Comparison of ENCODE assay signal across 29 cellular contexts in the genomic region with DNA sequence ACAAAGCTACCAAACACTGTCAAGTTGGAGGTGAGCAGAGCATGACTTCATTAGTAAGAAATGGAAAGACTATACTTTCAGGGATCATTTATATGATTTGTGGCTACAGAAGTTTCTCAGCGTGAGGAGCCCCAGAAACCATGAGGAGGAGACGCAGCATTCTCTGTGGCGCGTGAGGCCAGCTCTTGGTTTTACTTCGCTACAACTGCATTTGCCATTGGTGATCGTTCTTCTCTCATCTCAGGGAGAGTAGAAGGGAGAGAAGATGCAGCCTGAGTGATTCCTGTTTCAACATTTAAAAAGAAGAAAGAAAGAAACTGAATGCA.
"Had no signal": no experiment of that assay in that cellular context is flagged by ENCODE, and none has a peak within 500 bp of the region (broad histone marks: within the 10 kb centered on the region; RNA-seq: fewer than 3 reads in every experiment).

No MANE protein-coding gene starts in this region.

- FAIRE-seq: astrocyte, bronchial epithelial cell had no signal

- H3K27me3 ChIP-seq: brain microvascular endothelial cell, dorsolateral prefrontal cortex, esophagus squamous epithelium, gastroesophageal sphincter had no signal

- DNase-seq: activated CD4-positive, alpha-beta memory T cell treated with anti-CD3 and anti-CD28 coated beads for 36 hours; activated CD4-positive, alpha-beta T cell treated with anti-CD3 and anti-CD28 coated beads for 36 hours; activated CD4-positive, alpha-beta T cell treated with anti-CD3 and anti-CD28 coated beads, Interleukin-2, amount 10 ng/mL, durations not matched to agents 24 days and 14 days; activated CD4-positive, CD25-positive, alpha-beta regulatory T cell; activated CD4-positive, CD25-positive, alpha-beta regulatory T cell treated with anti-CD3 and anti-CD28 coated beads, Interleukin-2, amount 50 U/mL, for 72 hours; activated CD8-positive, alpha-beta memory T cell treated with anti-CD3 and anti-CD28 coated beads, Interleukin-2, amount 50 U/mL, for 48 hours; activated CD8-positive, alpha-beta T cell treated with anti-CD3 and anti-CD28 coated beads, Interleukin-2, amount 10 ng/mL, durations not matched to agents 7 days and 5 days; activated gamma-delta T cell; activated naive CD4-positive, alpha-beta T cell treated with anti-CD3 and anti-CD28 coated beads, Interleukin-2, amount 50 U/mL, for 16 hours; activated naive CD4-positive, alpha-beta T cell treated with Interleukin-2 at 50 U/mL for 16 hours; activated T-cell treated with anti-CD3 and anti-CD28 coated beads for 4 hours; activated T-cell treated with anti-CD3 and anti-CD28 coated beads, Interleukin-2, amount 50 U/mL, for 24 hours; activated T-cell treated with anti-CD3 and anti-CD28 coated beads, Interleukin-2, amount 50 U/mL, for 72 hours; amniotic stem cell; anterior cingulate cortex; brain microvascular endothelial cell; dorsolateral prefrontal cortex; effector memory CD4-positive, alpha-beta T cell; endodermal cell; esophagus squamous epithelium; foreskin melanocyte; T-helper 2 cell had no signal

- H3K36me3 ChIP-seq: brain microvascular endothelial cell, esophagus squamous epithelium, gastroesophageal sphincter had no signal

- H3K27me3 Mint-ChIP-seq: activated CD4-positive, alpha-beta memory T cell treated with anti-CD3 and anti-CD28 coated beads for 36 hours; activated naive CD8-positive, alpha-beta T cell; activated T-cell treated with anti-CD3 and anti-CD28 coated beads, Interleukin-2, amount 50 U/mL, for 24 hours had no signal

- H3K9me3 ChIP-seq: esophagus squamous epithelium had no signal

- ATAC-seq: activated CD4-positive, alpha-beta T cell treated with anti-CD3 and anti-CD28 coated beads for 36 hours; activated CD8-positive, alpha-beta T cell treated with anti-CD3 and anti-CD28 coated beads, Interleukin-2, amount 10 ng/mL, durations not matched to agents 7 days and 5 days; activated T-cell treated with anti-CD3 and anti-CD28 coated beads, Interleukin-2, amount 50 U/mL, for 72 hours; gastroesophageal sphincter had no signal

- H3K4me3 Mint-ChIP-seq: activated CD4-positive, alpha-beta memory T cell treated with anti-CD3 and anti-CD28 coated beads for 36 hours; activated CD4-positive, alpha-beta T cell treated with anti-CD3 and anti-CD28 coated beads for 36 hours; activated CD4-positive, alpha-beta T cell treated with anti-CD3 and anti-CD28 coated beads, Interleukin-2, amount 10 ng/mL, durations not matched to agents 24 days and 14 days; activated CD8-positive, alpha-beta T cell treated with anti-CD3 and anti-CD28 coated beads, Interleukin-2, amount 10 ng/mL, durations not matched to agents 7 days and 5 days; activated naive CD8-positive, alpha-beta T cell; activated T-cell treated with anti-CD3 and anti-CD28 coated beads, Interleukin-2, amount 50 U/mL, for 24 hours; activated T-cell treated with anti-CD3 and anti-CD28 coated beads, Interleukin-2, amount 50 U/mL, for 72 hours; central memory CD8-positive, alpha-beta T cell; dendritic cell treated with granulocyte-macrophage colony-stimulating factor and Interleukin-4, amounts not matched to agents 40 ng/mL and 50 ng/mL, for 4 days; endodermal cell had no signal

- H3K36me3 Mint-ChIP-seq: activated CD4-positive, alpha-beta memory T cell treated with anti-CD3 and anti-CD28 coated beads for 36 hours had no signal

- H3K4me3 ChIP-seq: coronary artery, dorsolateral prefrontal cortex, esophagus squamous epithelium, gastroesophageal sphincter had no signal

- H3K27ac Mint-ChIP-seq: activated CD4-positive, alpha-beta memory T cell treated with anti-CD3 and anti-CD28 coated beads for 36 hours; activated CD4-positive, alpha-beta T cell treated with anti-CD3 and anti-CD28 coated beads for 36 hours; activated CD4-positive, alpha-beta T cell treated with anti-CD3 and anti-CD28 coated beads, Interleukin-2, amount 10 ng/mL, durations not matched to agents 24 days and 14 days; activated CD8-positive, alpha-beta T cell treated with anti-CD3 and anti-CD28 coated beads, Interleukin-2, amount 10 ng/mL, durations not matched to agents 7 days and 5 days; activated naive CD8-positive, alpha-beta T cell; activated T-cell treated with anti-CD3 and anti-CD28 coated beads, Interleukin-2, amount 50 U/mL, for 24 hours; activated T-cell treated with anti-CD3 and anti-CD28 coated beads, Interleukin-2, amount 50 U/mL, for 72 hours; dendritic cell treated with granulocyte-macrophage colony-stimulating factor and Interleukin-4, amounts not matched to agents 40 ng/mL and 50 ng/mL, for 4 days; endodermal cell had no signal

- H3K9me3 Mint-ChIP-seq: activated CD4-positive, alpha-beta memory T cell treated with anti-CD3 and anti-CD28 coated beads for 36 hours; activated T-cell treated with anti-CD3 and anti-CD28 coated beads, Interleukin-2, amount 50 U/mL, for 24 hours; central memory CD8-positive, alpha-beta T cell had no signal

- H3K4me1 Mint-ChIP-seq: activated CD4-positive, alpha-beta T cell treated with anti-CD3 and anti-CD28 coated beads for 36 hours; central memory CD8-positive, alpha-beta T cell had no signal

- H3K27ac ChIP-seq: brain microvascular endothelial cell, coronary artery, dorsolateral prefrontal cortex, esophagus squamous epithelium, gastroesophageal sphincter had no signal

- H3K4me1 ChIP-seq: gastroesophageal sphincter had no signal
